In genomic region chr10:72297968-72298773, GRCh38 we compare ENCODE assay signal across 8 cellular contexts. TPM values are rescaled to one million over a fixed set of nuclear protein-coding genes. Genes with fewer than 3 reads are reported as not detected.
A peak's percentile ranks its signal among the peaks of the same experiment; 100 is the strongest.
DNase-seq lines count a peak whose midpoint lies in the region; ATAC-seq and TF ChIP-seq lines count a peak whose summit lies in the region.

No MANE protein-coding gene starts in this region.

- no peaks in the 10 kb centered on the region for H3K36me3 ChIP-seq in OCI-LY1 (ENCODE audit: insufficient read depth, low read length)
- no peaks in the 10 kb centered on the region for H3K36me3 ChIP-seq in muscle layer of duodenum (ENCODE audit: control insufficient read depth in 1 of 2, insufficient read depth in 2 of 2, low read length in 2 of 2)

- H3K36me3 Mint-ChIP-seq in Calu3 (ENCODE audit: insufficient read depth, unreplicated experiment): peaks cover 34% of the 10 kb centered on the region
- peaks cover 12% of the 10 kb centered on the region for H3K36me3 Mint-ChIP-seq in activated T-cell treated with anti-CD3 and anti-CD28 coated beads, Interleukin-2, amount 50 U/mL, for 24 hours (ENCODE audit: low read depth)

- TF ChIP-seq CTCF in Calu3 (IDR thresholded peaks at IDR 0.05; ENCODE audit: unreplicated experiment): no peak
- no peak for TF ChIP-seq CTCF in OCI-LY1 (IDR thresholded peaks at IDR 0.05; ENCODE audit: low read length)

- H3K4me3 ChIP-seq in OCI-LY1 (ENCODE audit: low read depth, low read length, poor library complexity, severe bottlenecking) (peak overlapping the region; percentile 76), muscle layer of duodenum (ENCODE audit: low read depth in 1 of 2, low read length in 2 of 2) (peak overlapping the region; percentile 70 to 73)

- no peaks in the 10 kb centered on the region for H3K27me3 ChIP-seq in OCI-LY1 (ENCODE audit: insufficient read depth, low read length)
- no peaks in the 10 kb centered on the region for H3K27me3 ChIP-seq in muscle layer of duodenum (ENCODE audit: low read depth, low read length)

- H3K4me1 ChIP-seq in OCI-LY1 (ENCODE audit: insufficient read depth, low read length, severe bottlenecking): peaks cover 48% of the 10 kb centered on the region
- peaks cover 0 to 5% of the 10 kb centered on the region in 2 donors for H3K4me1 ChIP-seq in muscle layer of duodenum (ENCODE audit: control insufficient read depth in 1 of 2, insufficient read depth in 2 of 2, low read length in 2 of 2)

- H3K9me2 ChIP-seq in OCI-LY1 (ENCODE audit: low read depth, low read length): no peaks in the 10 kb centered on the region

- H2AFZ ChIP-seq in OCI-LY1 (ENCODE audit: low read length): no peak overlapping the region

- peaks cover 47% of the 10 kb centered on the region for H3K4me1 Mint-ChIP-seq in Calu3 (ENCODE audit: low read depth, unreplicated experiment)
- H3K4me1 Mint-ChIP-seq in activated T-cell treated with anti-CD3 and anti-CD28 coated beads, Interleukin-2, amount 50 U/mL, for 24 hours (ENCODE audit: low read depth): peaks cover 64% of the 10 kb centered on the region

- no peaks in the 10 kb centered on the region for H3K27me3 Mint-ChIP-seq in Calu3 (ENCODE audit: unreplicated experiment)
- no peaks in the 10 kb centered on the region for H3K27me3 Mint-ChIP-seq in activated T-cell treated with anti-CD3 and anti-CD28 coated beads, Interleukin-2, amount 50 U/mL, for 24 hours

- H3F3A ChIP-seq in OCI-LY1 (ENCODE audit: insufficient read depth, low read length): 0 out of 2 replicates have a peak, but pooled peaks cover 4% of the 10 kb centered on the region

- H3K9ac ChIP-seq in OCI-LY1 (ENCODE audit: low read length): peak overlapping the region; percentile 83

- H3K79me2 ChIP-seq in OCI-LY1 (ENCODE audit: insufficient read depth, low read length): no peaks in the 10 kb centered on the region

- H3K27ac ChIP-seq in OCI-LY1 (ENCODE audit: low read depth, low read length, poor library complexity, severe bottlenecking): peak overlapping the region; percentile 91
- H3K27ac ChIP-seq in muscle layer of duodenum (ENCODE audit: low read length): peak overlapping the region; percentile 94

- CTCF ChIA-PET in Calu3 (lab: Charles Lee): interaction anchor here (0.9 to 2.3 kb wide), 7 partner anchors 10 to 33 kb away, joined by 4 to 13 read pairs (median 7); no protein-coding TSS in a partner anchor

- H4K20me1 ChIP-seq in OCI-LY1 (ENCODE audit: insufficient read depth, low read length): no peaks in the 10 kb centered on the region

- BruUV-seq in Calu3 (replicated peaks; lab: Mats Ljungman, UMichigan): no TSS peak

- ATAC-seq in GM21381 (IDR thresholded peaks at IDR 0.05; ENCODE audit: unreplicated experiment): peak; percentile 71
- peak; percentile 89 for ATAC-seq in esophagus mucosa

- H3K9me3 ChIP-seq in OCI-LY1 (ENCODE audit: low read length) (no peaks in the 10 kb centered on the region), muscle layer of duodenum (ENCODE audit: control insufficient read depth in 1 of 2, low read length in 2 of 2) (no peaks in the 10 kb centered on the region)

- DNase-seq in Calu3 (peak; percentile 99), HUDEP-2 (lab: John Stamatoyannopoulos, UW; ENCODE audit: unreplicated experiment in 76 of 76) (peak in 75 of 76 experiments; percentile 56 to 98 (median 96))
- DNase-seq in activated T-cell treated with anti-CD3 and anti-CD28 coated beads, Interleukin-2, amount 50 U/mL, for 24 hours: peak; percentile 93
- peak; percentile 86 to 89 for DNase-seq in stimulated activated CD8-positive, alpha-beta memory T cell treated with anti-CD3 and anti-CD28 coated beads, Interleukin-7, amount 100 ng/mL, for 4 hours (ENCODE audit: low read depth in 2 of 2)

- H3K4me2 ChIP-seq in OCI-LY1 (ENCODE audit: low read length): peak overlapping the region; percentile 99

- H3K9me3 Mint-ChIP-seq in Calu3 (ENCODE audit: low read depth, unreplicated experiment): no peaks in the 10 kb centered on the region
- no peaks in the 10 kb centered on the region for H3K9me3 Mint-ChIP-seq in activated T-cell treated with anti-CD3 and anti-CD28 coated beads, Interleukin-2, amount 50 U/mL, for 24 hours

- H3K4me3 Mint-ChIP-seq in Calu3 (ENCODE audit: low read depth, unreplicated experiment): peak overlapping the region; percentile 74
- peak overlapping the region; percentile 81 for H3K4me3 Mint-ChIP-seq in activated T-cell treated with anti-CD3 and anti-CD28 coated beads, Interleukin-2, amount 50 U/mL, for 24 hours

- intact Hi-C loops in Calu3 (cut with micrococcal nuclease; ENCODE audit: unreplicated experiment): no loop called here

- H3K27ac Mint-ChIP-seq in Calu3 (ENCODE audit: unreplicated experiment): peak overlapping the region; percentile 98
- H3K27ac Mint-ChIP-seq in activated T-cell treated with anti-CD3 and anti-CD28 coated beads, Interleukin-2, amount 50 U/mL, for 24 hours: peak overlapping the region; percentile 100

RNA-seq across cellular contexts. Expression of gene DDIT4, which starts 24.4 kb away (rescaled TPM):
- 294 and 326 TPM in 2 replicates for total RNA-seq in Calu3 (2022)
- 417 TPM for total RNA-seq in esophagus mucosa

RNA-seq across cellular contexts. Expression of gene DNAJB12, which starts 56.5 kb away (rescaled TPM):
- total RNA-seq in Calu3 (2022): 43.1 and 48.0 TPM in 2 replicates
- 21.6 TPM for total RNA-seq in esophagus mucosa

Comparison
In these comparisons a context has a peak if more than half of its experiments do, and no peak if none do; other contexts are left out.
1. Peak in every context shown above with its lines: DNase-seq, ATAC-seq, H3K4me3 ChIP-seq and H3K27ac ChIP-seq.